In genomic region chr10:6048281-6049030, GRCh38 we compare ENCODE assay signal across 23 cellular contexts. TPM values are rescaled to one million over a fixed set of nuclear protein-coding genes. Genes with fewer than 3 reads are reported as not detected.
DNase-seq lines count a peak whose midpoint lies in the region; ATAC-seq and TF ChIP-seq lines count a peak whose summit lies in the region.
"Had no signal": no experiment of that assay in that cellular context is flagged by ENCODE, and none has a peak within 500 bp of the region (broad histone marks: within the 10 kb centered on the region; RNA-seq: fewer than 3 reads in every experiment).

No MANE protein-coding gene starts in this region.

- in situ Hi-C loops in GM13976 (cut with MboI; ENCODE audit: low sequenced_read_pairs, unreplicated experiment), result no loop called here

- peaks cover 7% of the 10 kb centered on the region for H3K36me3 Mint-ChIP-seq in CD4-positive, alpha-beta T cell (ENCODE audit: low read depth)
- peaks cover 93% of the 10 kb centered on the region for H3K36me3 Mint-ChIP-seq in activated T-helper 2 cell treated with anti-CD3 and anti-CD28 coated beads, Interferon-gamma antibody, Interleukin-2, Interleukin-4, amounts not matched to agents 10 μg/mL and 5 μg/mL and 100 μg/mL, durations not matched to agents 14 hours and 24 hours and 36 hours (ENCODE audit: low read depth)
- no peaks in the 10 kb centered on the region for H3K36me3 Mint-ChIP-seq in naive thymus-derived CD8-positive, alpha-beta T cell

- DNase-seq in CD4-positive, alpha-beta T cell, result no peak
- DNase-seq in activated T-helper 2 cell treated with anti-CD3 and anti-CD28 coated beads, Interferon-gamma antibody, Interleukin-2, Interleukin-4, amounts not matched to agents 10 μg/mL and 5 μg/mL and 100 μg/mL, durations not matched to agents 14 hours and 24 hours and 36 hours (ENCODE audit: low spot score), result no peak
- DNase-seq in naive thymus-derived CD8-positive, alpha-beta T cell, result no peak
- DNase-seq in GM13976 (ENCODE audit: low spot score) (no peak), foreskin melanocyte (no peak)
- DNase-seq: aorta; GDM1; hippocampal formation; KG1; NCI-H1048; NCI-H510A; psoas muscle; stimulated activated CD4-positive, alpha-beta T cell treated with anti-CD3 and anti-CD28 coated beads, Interleukin-4, amount 100 ng/mL, for 4 hours; SW 1271 had no signal

- H3K36me3 ChIP-seq in OCI-LY1 (ENCODE audit: insufficient read depth, low read length), result peaks cover 31% of the 10 kb centered on the region
- H3K36me3 ChIP-seq: thoracic aorta had no signal

- H3K27ac ChIP-seq in CD4-positive, alpha-beta T cell (ENCODE audit: low read depth, low read length), result peak overlapping the region; percentile 89
- peak overlapping the region; percentile 92 for H3K27ac ChIP-seq in OCI-LY1 (ENCODE audit: low read depth, low read length, poor library complexity, severe bottlenecking)
- H3K27ac ChIP-seq: psoas muscle, thoracic aorta, VCaP had no signal

- no peaks in the 10 kb centered on the region for H3K27me3 Mint-ChIP-seq in CD4-positive, alpha-beta T cell
- no peaks in the 10 kb centered on the region for H3K27me3 Mint-ChIP-seq in activated T-helper 2 cell treated with anti-CD3 and anti-CD28 coated beads, Interferon-gamma antibody, Interleukin-2, Interleukin-4, amounts not matched to agents 10 μg/mL and 5 μg/mL and 100 μg/mL, durations not matched to agents 14 hours and 24 hours and 36 hours (ENCODE audit: low read depth)
- peaks cover 0 to 2% (median 0%) of the 10 kb centered on the region in 5 donors for H3K27me3 Mint-ChIP-seq in naive thymus-derived CD8-positive, alpha-beta T cell

- H3K4me3 Mint-ChIP-seq in CD4-positive, alpha-beta T cell, result no peak overlapping the region
- peak overlapping the region; percentile 85 for H3K4me3 Mint-ChIP-seq in activated T-helper 2 cell treated with anti-CD3 and anti-CD28 coated beads, Interferon-gamma antibody, Interleukin-2, Interleukin-4, amounts not matched to agents 10 μg/mL and 5 μg/mL and 100 μg/mL, durations not matched to agents 14 hours and 24 hours and 36 hours (ENCODE audit: low read depth)
- peak overlapping the region in 3 of 10 donors; percentile 40 to 61 (median 46) for H3K4me3 Mint-ChIP-seq in naive thymus-derived CD8-positive, alpha-beta T cell

- POLR2A ChIA-PET in CD4-positive, alpha-beta T cell (lab: Charles Lee), result interaction anchor here (0.7 to 7.4 kb wide), 5 partner anchors 11 to 38 kb away, joined by 3 to 73 read pairs (median 39); no protein-coding TSS in a partner anchor
- POLR2A ChIA-PET in naive thymus-derived CD8-positive, alpha-beta T cell (lab: Charles Lee), result interaction anchor here (0.6 to 4.5 kb wide), 4 partner anchors 10 to 113 kb away, joined by 3 to 23 read pairs (median 8); no protein-coding TSS in a partner anchor

- no peak overlapping the region for H3K4me2 ChIP-seq in OCI-LY1 (ENCODE audit: low read length)
- H3K4me2 ChIP-seq: smooth muscle cell had no signal

- intact Hi-C loops in CD4-positive, alpha-beta T cell (cut with DNase I, micrococcal nuclease), result loop anchor here in 1 of 2 experiments (2.0 to 5.0 kb wide), 2 partner anchors 34 to 71 kb away; partner anchors contain the start of gene IL15RA
- intact Hi-C loops in activated T-helper 2 cell treated with anti-CD3 and anti-CD28 coated beads, Interferon-gamma antibody, Interleukin-2, Interleukin-4, amounts not matched to agents 10 μg/mL and 5 μg/mL and 100 μg/mL, durations not matched to agents 14 hours and 24 hours and 36 hours (cut with micrococcal nuclease), result no loop called here

- no peaks in the 10 kb centered on the region for H4K20me1 ChIP-seq in OCI-LY1 (ENCODE audit: insufficient read depth, low read length)

- no peaks in the 10 kb centered on the region for H3K27me3 ChIP-seq in CD4-positive, alpha-beta T cell (ENCODE audit: control insufficient read depth, insufficient read depth, low read length)
- H3K27me3 ChIP-seq in OCI-LY1 (ENCODE audit: insufficient read depth, low read length), result no peaks in the 10 kb centered on the region

- H3K9me2 ChIP-seq in OCI-LY1 (ENCODE audit: low read depth, low read length), result no peaks in the 10 kb centered on the region

- no peaks in the 10 kb centered on the region for H3K9me3 Mint-ChIP-seq in CD4-positive, alpha-beta T cell
- H3K9me3 Mint-ChIP-seq in activated T-helper 2 cell treated with anti-CD3 and anti-CD28 coated beads, Interferon-gamma antibody, Interleukin-2, Interleukin-4, amounts not matched to agents 10 μg/mL and 5 μg/mL and 100 μg/mL, durations not matched to agents 14 hours and 24 hours and 36 hours, result no peaks in the 10 kb centered on the region
- H3K9me3 Mint-ChIP-seq in naive thymus-derived CD8-positive, alpha-beta T cell, result no peaks in the 10 kb centered on the region

- H3K4me1 ChIP-seq in OCI-LY1 (ENCODE audit: insufficient read depth, low read length, severe bottlenecking), result peaks cover 90% of the 10 kb centered on the region
- H3K4me1 ChIP-seq: psoas muscle had no signal

- no peak for TF ChIP-seq CTCF in CD4-positive, alpha-beta T cell (IDR thresholded peaks at IDR 0.05)
- TF ChIP-seq CTCF in OCI-LY1 (IDR thresholded peaks at IDR 0.05; ENCODE audit: low read length) (no peak), GM13976 (IDR thresholded peaks at IDR 0.05; ENCODE audit: borderline replicate concordance, control extremely low read depth, extremely low read depth, insufficient read depth, missing control alignments) (no peak)

- no peak overlapping the region for H3K4me3 ChIP-seq in OCI-LY1 (ENCODE audit: low read depth, low read length, poor library complexity, severe bottlenecking)
- H3K4me3 ChIP-seq: GM12878, psoas muscle, smooth muscle cell, thoracic aorta had no signal

- no peak overlapping the region for H3K9ac ChIP-seq in OCI-LY1 (ENCODE audit: low read length)

- no peak for ATAC-seq in CD4-positive, alpha-beta T cell (ENCODE audit: poor library complexity)
- ATAC-seq in naive thymus-derived CD8-positive, alpha-beta T cell, result no peak
- no peak for ATAC-seq in GM18505 (IDR thresholded peaks at IDR 0.05; ENCODE audit: unreplicated experiment)
- ATAC-seq: GM12878, psoas muscle had no signal

- CTCF ChIA-PET in CD4-positive, alpha-beta T cell (lab: Charles Lee), result interaction anchor here (0.8 to 5.2 kb wide), 3 partner anchors 38 to 39 kb away, joined by 6 to 70 read pairs (median 8); partner anchors contain the start of gene RBM17

- H2AFZ ChIP-seq in OCI-LY1 (ENCODE audit: low read length), result no peak overlapping the region

- peaks cover 91% of the 10 kb centered on the region for H3K4me1 Mint-ChIP-seq in CD4-positive, alpha-beta T cell (ENCODE audit: low read depth)
- H3K4me1 Mint-ChIP-seq in activated T-helper 2 cell treated with anti-CD3 and anti-CD28 coated beads, Interferon-gamma antibody, Interleukin-2, Interleukin-4, amounts not matched to agents 10 μg/mL and 5 μg/mL and 100 μg/mL, durations not matched to agents 14 hours and 24 hours and 36 hours (ENCODE audit: low read depth), result peaks cover 86% of the 10 kb centered on the region
- peaks cover 47 to 88% (median 81%) of the 10 kb centered on the region in 4 donors for H3K4me1 Mint-ChIP-seq in naive thymus-derived CD8-positive, alpha-beta T cell

- peaks cover 5% of the 10 kb centered on the region; the same call in 1 of the 2 replicates for H3F3A ChIP-seq in OCI-LY1 (ENCODE audit: insufficient read depth, low read length)

- H3K79me2 ChIP-seq in OCI-LY1 (ENCODE audit: insufficient read depth, low read length), result no peaks in the 10 kb centered on the region

- TF ChIP-seq POLR2A in GM18505 (IDR thresholded peaks at IDR 0.05; ENCODE audit: borderline replicate concordance, extremely low read depth, insufficient read depth, insufficient read length), result no peak

- no peaks in the 10 kb centered on the region for H3K9me3 ChIP-seq in CD4-positive, alpha-beta T cell (ENCODE audit: control insufficient read depth, low read length)
- H3K9me3 ChIP-seq in OCI-LY1 (ENCODE audit: low read length), result no peaks in the 10 kb centered on the region
- H3K9me3 ChIP-seq: psoas muscle, thoracic aorta had no signal

- peak overlapping the region; percentile 98 for H3K27ac Mint-ChIP-seq in CD4-positive, alpha-beta T cell
- peak overlapping the region; percentile 91 for H3K27ac Mint-ChIP-seq in activated T-helper 2 cell treated with anti-CD3 and anti-CD28 coated beads, Interferon-gamma antibody, Interleukin-2, Interleukin-4, amounts not matched to agents 10 μg/mL and 5 μg/mL and 100 μg/mL, durations not matched to agents 14 hours and 24 hours and 36 hours
- H3K27ac Mint-ChIP-seq in naive thymus-derived CD8-positive, alpha-beta T cell, result peak overlapping the region in 7 of 10 donors; percentile 16 to 98 (median 60)

RNA-seq across cellular contexts. Expression of gene IL2RA, which starts 13.7 kb away (rescaled TPM):
- 1 to 10 TPM; 4.9 to 5.4 TPM for total RNA-seq in CD4-positive, alpha-beta T cell
- 1,777 and 1,808 TPM in 2 replicates for total RNA-seq in activated T-helper 2 cell treated with anti-CD3 and anti-CD28 coated beads, Interferon-gamma antibody, Interleukin-2, Interleukin-4, amounts not matched to agents 10 μg/mL and 5 μg/mL and 100 μg/mL, durations not matched to agents 14 hours and 24 hours and 36 hours
- 1 to 10 TPM; 1.0 to 1.4 TPM for total RNA-seq in naive thymus-derived CD8-positive, alpha-beta T cell
- polyA plus RNA-seq in naive thymus-derived CD8-positive, alpha-beta T cell, result under 1 TPM; 0.07 to 0.25 (median 0.16) TPM
- total RNA-seq: chondrocyte, smooth muscle cell had no signal
- polyA plus RNA-seq: keratinocyte, neural cell, smooth muscle cell had no signal

RNA-seq across cellular contexts. Expression of gene RBM17, which starts 40.4 kb away (rescaled TPM):
- total RNA-seq in CD4-positive, alpha-beta T cell, result 100 to 1,000 TPM; 143 to 150 TPM
- 257 and 266 TPM in 2 replicates for total RNA-seq in activated T-helper 2 cell treated with anti-CD3 and anti-CD28 coated beads, Interferon-gamma antibody, Interleukin-2, Interleukin-4, amounts not matched to agents 10 μg/mL and 5 μg/mL and 100 μg/mL, durations not matched to agents 14 hours and 24 hours and 36 hours
- total RNA-seq in naive thymus-derived CD8-positive, alpha-beta T cell, result 100 to 1,000 TPM; 129 to 130 TPM
- 10 to 100 TPM; 57.4 to 84.9 (median 61.3) TPM for polyA plus RNA-seq in naive thymus-derived CD8-positive, alpha-beta T cell

Comparison
In these comparisons a context has a peak if more than half of its experiments do, and no peak if none do; other contexts are left out.
1. RNA of gene IL2RA, which starts 13.7 kb away (total RNA-seq): 1,777 to 1,808 TPM in activated T-helper 2 cell treated with anti-CD3 and anti-CD28 coated beads, Interferon-gamma antibody, Interleukin-2, Interleukin-4, amounts not matched to agents 10 μg/mL and 5 μg/mL and 100 μg/mL, durations not matched to agents 14 hours and 24 hours and 36 hours; 4.9 to 5.4 TPM in CD4-positive, alpha-beta T cell and 1.0 to 1.4 TPM in naive thymus-derived CD8-positive, alpha-beta T cell; every median in the first group is over 100 times any median in the second.
2. Peak in every context shown above with its lines, with median percentiles within 50 percentile points of each other: H3K27ac Mint-ChIP-seq.